In the genomic region with DNA sequence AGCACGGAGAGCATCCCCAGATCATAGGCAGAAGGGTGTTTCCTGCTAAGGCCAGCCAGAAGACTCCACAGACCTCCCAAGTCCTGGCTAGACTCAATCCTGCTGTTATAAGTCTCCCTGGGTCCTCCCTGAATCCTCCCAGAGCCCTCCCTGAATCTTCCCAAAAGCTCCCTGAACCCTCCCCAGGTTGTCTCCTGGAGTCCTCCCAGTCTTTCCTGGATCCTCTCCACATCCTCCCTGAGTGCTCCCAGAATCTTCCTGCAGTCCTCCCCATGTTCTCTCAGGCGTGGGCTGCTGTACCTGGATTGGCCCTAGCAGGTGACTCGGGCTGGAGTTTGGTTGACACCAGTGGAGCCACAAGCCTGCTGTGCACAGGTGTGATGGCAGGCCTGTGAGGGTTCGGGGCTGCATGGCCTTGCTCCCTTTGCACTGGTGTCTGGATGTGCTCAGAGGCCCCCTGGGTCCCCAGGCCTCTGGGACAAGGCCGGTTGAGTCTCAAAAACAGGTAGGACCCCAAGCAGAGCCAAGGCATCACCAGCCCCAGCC, we compare ENCODE assay signal across 1 cellular context.
TF ChIP-seq lines count a peak whose summit lies in the region.

No MANE protein-coding gene starts in this region.

TF ChIP-seq in WTC11, 78 proteins besides CTCF, POLR2A, EP300 and RAD21 (continued from another document):
- TF ChIP-seq, protein P1, sequence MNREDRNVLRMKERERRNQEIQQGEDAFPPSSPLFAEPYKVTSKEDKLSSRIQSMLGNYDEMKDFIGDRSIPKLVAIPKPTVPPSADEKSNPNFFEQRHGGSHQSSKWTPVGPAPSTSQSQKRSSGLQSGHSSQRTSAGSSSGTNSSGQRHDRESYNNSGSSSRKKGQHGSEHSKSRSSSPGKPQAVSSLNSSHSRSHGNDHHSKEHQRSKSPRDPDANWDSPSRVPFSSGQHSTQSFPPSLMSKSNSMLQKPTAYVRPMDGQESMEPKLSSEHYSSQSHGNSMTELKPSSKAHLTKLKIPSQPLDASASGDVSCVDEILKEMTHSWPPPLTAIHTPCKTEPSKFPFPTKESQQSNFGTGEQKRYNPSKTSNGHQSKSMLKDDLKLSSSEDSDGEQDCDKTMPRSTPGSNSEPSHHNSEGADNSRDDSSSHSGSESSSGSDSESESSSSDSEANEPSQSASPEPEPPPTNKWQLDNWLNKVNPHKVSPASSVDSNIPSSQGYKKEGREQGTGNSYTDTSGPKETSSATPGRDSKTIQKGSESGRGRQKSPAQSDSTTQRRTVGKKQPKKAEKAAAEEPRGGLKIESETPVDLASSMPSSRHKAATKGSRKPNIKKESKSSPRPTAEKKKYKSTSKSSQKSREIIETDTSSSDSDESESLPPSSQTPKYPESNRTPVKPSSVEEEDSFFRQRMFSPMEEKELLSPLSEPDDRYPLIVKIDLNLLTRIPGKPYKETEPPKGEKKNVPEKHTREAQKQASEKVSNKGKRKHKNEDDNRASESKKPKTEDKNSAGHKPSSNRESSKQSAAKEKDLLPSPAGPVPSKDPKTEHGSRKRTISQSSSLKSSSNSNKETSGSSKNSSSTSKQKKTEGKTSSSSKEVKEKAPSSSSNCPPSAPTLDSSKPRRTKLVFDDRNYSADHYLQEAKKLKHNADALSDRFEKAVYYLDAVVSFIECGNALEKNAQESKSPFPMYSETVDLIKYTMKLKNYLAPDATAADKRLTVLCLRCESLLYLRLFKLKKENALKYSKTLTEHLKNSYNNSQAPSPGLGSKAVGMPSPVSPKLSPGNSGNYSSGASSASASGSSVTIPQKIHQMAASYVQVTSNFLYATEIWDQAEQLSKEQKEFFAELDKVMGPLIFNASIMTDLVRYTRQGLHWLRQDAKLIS (CRISPR knock-in tag; IDR thresholded peaks at IDR 0.05; ENCODE audit: borderline replicate concordance) = no peak
- TF ChIP-seq TEAD1 (CRISPR knock-in tag; IDR thresholded peaks at IDR 0.05) (no peak), ATF1 (CRISPR knock-in tag; IDR thresholded peaks at IDR 0.05) (no peak), ZNF263 (CRISPR knock-in tag; IDR thresholded peaks at IDR 0.05; ENCODE audit: low read depth) (peak; percentile 78; the same call in 1 of the 2 replicates)
